Comparison of ENCODE assay signal across 14 cellular contexts in the genomic region with DNA sequence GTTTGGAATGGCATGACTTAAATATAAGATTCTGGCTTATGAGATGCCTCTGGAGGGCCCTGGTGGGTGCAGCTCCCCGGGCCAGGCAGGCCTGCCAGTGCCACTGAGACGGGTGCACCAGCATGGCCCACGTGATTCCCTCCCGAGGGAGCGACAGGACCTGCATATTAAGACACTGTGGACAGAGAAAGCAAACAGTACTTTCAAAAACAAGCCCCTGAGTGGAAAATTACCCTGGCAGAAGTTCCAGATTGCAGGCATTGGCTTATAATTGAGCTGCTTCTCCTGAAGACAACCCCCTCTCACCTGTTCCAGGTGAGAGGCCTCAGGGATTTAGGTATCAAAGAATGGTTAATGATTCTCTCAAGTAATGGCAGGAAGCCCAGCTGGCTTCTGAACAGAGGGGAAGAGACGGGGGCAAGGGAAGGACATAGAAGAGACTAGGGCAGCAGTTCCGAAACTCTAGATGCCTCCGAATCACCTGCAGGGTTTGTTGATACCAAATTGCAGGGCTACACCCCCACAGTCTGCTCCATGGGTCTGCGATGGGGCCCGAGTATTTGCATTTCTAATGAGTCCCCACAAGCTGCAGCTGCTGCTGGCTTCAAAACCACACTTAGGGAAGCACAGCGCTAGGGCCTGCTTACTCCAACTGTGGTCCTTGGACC.
DNase-seq lines count a peak whose midpoint lies in the region; ATAC-seq and TF ChIP-seq lines count a peak whose summit lies in the region.
"Had no signal": no experiment of that assay in that cellular context is flagged by ENCODE, and none has a peak within 500 bp of the region (broad histone marks: within the 10 kb centered on the region; RNA-seq: fewer than 3 reads in every experiment).

No MANE protein-coding gene starts in this region.

- H3K9me3 ChIP-seq in stomach = no peaks in the 10 kb centered on the region
- H3K9me3 ChIP-seq: gastroesophageal sphincter had no signal

- peaks cover 0 to 18% (median 6%) of the 10 kb centered on the region in 4 donors for H3K4me1 ChIP-seq in stomach
- H3K4me1 ChIP-seq: gastroesophageal sphincter had no signal

- 18 to 28% (median 24%) methylated on average over 10 to 11 of the region's 11 CpGs for WGBS in stomach, 5 donors

- intact Hi-C loops in stomach (cut with DNase I; ENCODE audit: low total_unique reads) = no loop called here

- H3K27me3 ChIP-seq in stomach = no peaks in the 10 kb centered on the region
- H3K27me3 ChIP-seq: gastroesophageal sphincter had no signal

- no peak for ATAC-seq in HG03439 (IDR thresholded peaks at IDR 0.05; ENCODE audit: unreplicated experiment)
- ATAC-seq in GM21447 (IDR thresholded peaks at IDR 0.05; ENCODE audit: unreplicated experiment) = no peak
- ATAC-seq: gastroesophageal sphincter had no signal

- H3K4me3 ChIP-seq in stomach = no peak overlapping the region
- H3K4me3 ChIP-seq: gastroesophageal sphincter had no signal

- no peak for TF ChIP-seq POLR2A in stomach (IDR thresholded peaks at IDR 0.05)

- H3K27ac ChIP-seq in stomach = peak overlapping the region in 4 of 5 donors; percentile 14 to 49 (median 38)
- H3K27ac ChIP-seq: gastroesophageal sphincter had no signal

- no peaks in the 10 kb centered on the region for H3K36me3 ChIP-seq in stomach
- H3K36me3 ChIP-seq: gastroesophageal sphincter had no signal

- TF ChIP-seq CTCF in stomach (IDR thresholded peaks at IDR 0.05) = no peak

- TF ChIP-seq EP300 in stomach (IDR thresholded peaks at IDR 0.05) = no peak

- DNase-seq in NCI-H1092 (lab: John Stamatoyannopoulos, UW) (peak; percentile 77), NCI-H774 (lab: John Stamatoyannopoulos, UW) (peak; percentile 29), kidney tubule cell (ENCODE audit: low spot score) (peak; percentile 79), stomach (peak; percentile 86), AG08395 (ENCODE audit: low spot score) (no peak)
- no peak for DNase-seq in stimulated activated CD4-positive, alpha-beta T cell treated with anti-CD3 and anti-CD28 coated beads, Interleukin-1b, Interleukin-23, amount 100 ng/mL, for 48 hours
- DNase-seq: activated B cell treated with CpG ODN at 0.5 μM for 24 hours; naive B cell; NCI-H1048; SIG-M5; stimulated activated naive CD4-positive, alpha-beta T cell had no signal

Comparison
In these comparisons a context has a peak if more than half of its experiments do, and no peak if none do; other contexts are left out.
1. DNase-seq: peak in NCI-H1092 (single experiment), NCI-H774 (single experiment), kidney tubule cell (single experiment) and stomach (single experiment); none in AG08395 (single experiment) and stimulated activated CD4-positive, alpha-beta T cell treated with anti-CD3 and anti-CD28 coated beads, Interleukin-1b, Interleukin-23, amount 100 ng/mL, for 48 hours (single experiment).